ENCODE assay signal across 10 cellular contexts in the genomic region with DNA sequence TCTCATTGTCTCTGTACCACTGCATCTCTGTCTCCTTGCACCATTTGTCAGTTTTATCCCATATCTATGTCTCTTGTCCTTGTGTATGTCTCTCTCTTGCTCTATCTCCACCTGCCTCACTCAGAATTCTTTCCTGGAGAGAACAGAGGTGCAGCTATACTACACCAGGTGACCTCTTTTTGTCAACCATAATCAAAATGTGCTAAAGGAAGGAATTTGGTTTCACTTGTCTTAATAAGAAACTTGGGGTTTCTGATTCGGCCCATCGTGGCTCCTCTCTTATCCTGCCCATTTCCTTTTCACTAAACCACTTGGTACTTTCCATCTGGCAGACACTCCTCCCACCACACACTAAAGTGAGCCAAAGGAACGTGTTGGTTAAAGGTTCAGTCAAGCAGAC. TPM values are rescaled to one million over a fixed set of nuclear protein-coding genes. Genes with fewer than 3 reads are reported as not detected.
A peak's percentile ranks its signal among the peaks of the same experiment; 100 is the strongest.
DNase-seq lines count a peak whose midpoint lies in the region; ATAC-seq, FAIRE-seq and TF ChIP-seq lines count a peak whose summit lies in the region.
"Had no signal": no experiment of that assay in that cellular context is flagged by ENCODE, and none has a peak within 500 bp of the region (broad histone marks: within the 10 kb centered on the region; RNA-seq: fewer than 3 reads in every experiment).

No MANE protein-coding gene starts in this region.

- H3K36me3 Mint-ChIP-seq in HFFc6 (ENCODE audit: low read depth): no peaks in the 10 kb centered on the region

- peak overlapping the region; percentile 52 for H3K4me2 ChIP-seq in KMS-11

- H3K36me3 ChIP-seq in KMS-11 (ENCODE audit: insufficient read depth) (no peaks in the 10 kb centered on the region), pancreas (no peaks in the 10 kb centered on the region)

- intact Hi-C loops in pancreas (cut with DNase I): no loop called here

- H3K4me1 ChIP-seq in KMS-11 (ENCODE audit: low read depth, poor library complexity, severe bottlenecking) (peaks cover 15% of the 10 kb centered on the region), pancreas (no peaks in the 10 kb centered on the region)

- H3K4me3 ChIP-seq in KMS-11 (IDR thresholded peaks at IDR 0.05; ENCODE audit: insufficient read depth, low read depth, low read length): no peak overlapping the region
- H3K4me3 ChIP-seq in pancreas: no peak overlapping the region

- peak; percentile 16 for DNase-seq in stimulated activated CD4-positive, alpha-beta T cell treated with anti-CD3 and anti-CD28 coated beads, Interleukin-15, amount 100 ng/mL, for 24 hours
- DNase-seq in stimulated activated CD4-positive, alpha-beta T cell treated with anti-CD3 and anti-CD28 coated beads, Interleukin-4, amount 100 ng/mL, for 4 hours: no peak
- no peak for DNase-seq in HFFc6
- DNase-seq in pancreas: no peak
- no peak for DNase-seq in NCI-H2107 (lab: John Stamatoyannopoulos, UW)
- no peak for DNase-seq in KG1 (lab: John Stamatoyannopoulos, UW)
- DNase-seq: NCI-H748 treated with DMSO at 0.1 percent for 48 hours, T-helper 9 cell had no signal

- H3K27ac Mint-ChIP-seq in HFFc6: no peak overlapping the region

- H3K9me3 Mint-ChIP-seq in HFFc6: no peaks in the 10 kb centered on the region

- H3K4me1 Mint-ChIP-seq in HFFc6 (ENCODE audit: low read depth): peaks cover 28% of the 10 kb centered on the region

- H3K27me3 Mint-ChIP-seq in HFFc6 (ENCODE audit: insufficient read depth): peaks cover 2% of the 10 kb centered on the region

- no peak overlapping the region for H3K9ac ChIP-seq in KMS-11

- H2AFZ ChIP-seq in KMS-11 (ENCODE audit: low read depth): no peak overlapping the region

- TF ChIP-seq CTCF in KMS-11 (conservative IDR thresholded peaks at IDR 0.05; ENCODE audit: low read depth, low read length): no peak
- no peak for TF ChIP-seq CTCF in HFFc6 (IDR thresholded peaks at IDR 0.05)
- no peak for TF ChIP-seq CTCF in pancreas (IDR thresholded peaks at IDR 0.05)

- WGBS in pancreas, 2 donors: 72 to 83% methylated on average over 3 of the region's 3 CpGs

- H3K9me3 ChIP-seq in pancreas: no peaks in the 10 kb centered on the region

- H3K27me3 ChIP-seq in KMS-11 (ENCODE audit: insufficient read depth, low read depth) (no peaks in the 10 kb centered on the region), pancreas (no peaks in the 10 kb centered on the region)

- H3K79me2 ChIP-seq in KMS-11 (ENCODE audit: insufficient read depth, low read depth): no peaks in the 10 kb centered on the region

- ATAC-seq in HG02623 (IDR thresholded peaks at IDR 0.05; ENCODE audit: unreplicated experiment): peak; percentile 68
- no peak for ATAC-seq in pancreas

- H3K4me3 Mint-ChIP-seq in HFFc6: no peak overlapping the region

- FAIRE-seq in pancreas (lab: Jason Lieb, UNC): no peak

- H4K20me1 ChIP-seq in KMS-11 (ENCODE audit: insufficient read depth): no peaks in the 10 kb centered on the region

- H3K27ac ChIP-seq in KMS-11 (no peak overlapping the region), pancreas (no peak overlapping the region)

RNA-seq across cellular contexts. Expression of gene C11orf42, which starts 2.0 kb away (rescaled TPM):
- total RNA-seq in HFFc6 (2021; fragmentation: NEBNext Ultra II Directional; extraction: Animal tissue kit (Norgen Biotek cat#: 25700)): not detected
- total RNA-seq in pancreas: not detected
- polyA plus RNA-seq in pancreas: not detected

RNA-seq across cellular contexts. Expression of gene OR52W1, which starts 4.3 kb away (rescaled TPM):
- total RNA-seq in HFFc6 (2021; fragmentation: NEBNext Ultra II Directional; extraction: Animal tissue kit (Norgen Biotek cat#: 25700)): not detected
- total RNA-seq in pancreas: not detected
- not detected for polyA plus RNA-seq in pancreas

RNA-seq across cellular contexts. Expression of gene FHIP1B, which starts 31.1 kb away (rescaled TPM):
- 10 to 100 TPM; 12.7 to 15.6 (median 14.7) TPM for total RNA-seq in HFFc6 (2021; fragmentation: NEBNext Ultra II Directional; extraction: Animal tissue kit (Norgen Biotek cat#: 25700))
- 10 to 100 TPM; 13.0 to 28.1 (median 18.4) TPM for total RNA-seq in pancreas
- polyA plus RNA-seq in pancreas: 10 to 100 TPM; 74.3 to 82.9 TPM

RNA-seq across cellular contexts. Expression of gene OR52B2, which starts 33.2 kb away (rescaled TPM):
- total RNA-seq in HFFc6 (2021; fragmentation: NEBNext Ultra II Directional; extraction: Animal tissue kit (Norgen Biotek cat#: 25700)): not detected
- total RNA-seq in pancreas: not detected
- polyA plus RNA-seq in pancreas: not detected

RNA-seq across cellular contexts. Expression of gene CNGA4, which starts 35.6 kb away (rescaled TPM):
- total RNA-seq in HFFc6 (2021; fragmentation: NEBNext Ultra II Directional; extraction: Animal tissue kit (Norgen Biotek cat#: 25700)): not detected
- under 1 TPM; 0.12 to 0.28 (median 0.22) TPM for total RNA-seq in pancreas
- under 1 TPM; 0.14 to 0.46 TPM for polyA plus RNA-seq in pancreas
